In genomic region chr6:16432075-16433032, GRCh38 we compare ENCODE assay signal across 10 cellular contexts.
DNase-seq lines count a peak whose midpoint lies in the region; ATAC-seq, FAIRE-seq and TF ChIP-seq lines count a peak whose summit lies in the region.
"Had no signal": no experiment of that assay in that cellular context is flagged by ENCODE, and none has a peak within 500 bp of the region (broad histone marks: within the 10 kb centered on the region; RNA-seq: fewer than 3 reads in every experiment).

No MANE protein-coding gene starts in this region.

- no peak overlapping the region for H2AFZ ChIP-seq in astrocyte (ENCODE audit: low read depth, low read length)

- no peaks in the 10 kb centered on the region for H3K27me3 Mint-ChIP-seq in astrocyte (ENCODE audit: low read depth, unreplicated experiment)
- H3K27me3 Mint-ChIP-seq: activated CD4-positive, alpha-beta T cell treated with anti-CD3 and anti-CD28 coated beads, Interleukin-2, amount 10 ng/mL, durations not matched to agents 7 days and 5 days had no signal

- WGBS in heart left ventricle, 4 donors: 78 to 84% (median 83%) methylated on average over 6 of the region's 6 CpGs

- intact Hi-C loops in heart left ventricle (cut with DNase I) (no loop called here), left ventricle myocardium inferior (cut with micrococcal nuclease) (no loop called here)

- H3K36me3 ChIP-seq in heart left ventricle (no peaks in the 10 kb centered on the region), left ventricle myocardium inferior (no peaks in the 10 kb centered on the region), astrocyte (ENCODE audit: insufficient read depth, low read length) (peaks cover 2% of the 10 kb centered on the region), H7 (replicated peaks; ENCODE audit: control insufficient read depth, insufficient read depth, low read length) (no peaks in the 10 kb centered on the region)

- peaks cover 4% of the 10 kb centered on the region for H3K9me3 Mint-ChIP-seq in astrocyte (ENCODE audit: unreplicated experiment)
- H3K9me3 Mint-ChIP-seq: activated CD4-positive, alpha-beta T cell treated with anti-CD3 and anti-CD28 coated beads, Interleukin-2, amount 10 ng/mL, durations not matched to agents 7 days and 5 days had no signal

- H3K27me3 ChIP-seq in heart left ventricle (no peaks in the 10 kb centered on the region), left ventricle myocardium inferior (ENCODE audit: low read depth) (no peaks in the 10 kb centered on the region), astrocyte (ENCODE audit: insufficient read depth, low read length) (no peaks in the 10 kb centered on the region), H7 (ENCODE audit: control insufficient read depth, insufficient read depth, low read length) (no peaks in the 10 kb centered on the region)

- FAIRE-seq in astrocyte (lab: Jason Lieb, UNC): no peak

- peaks cover 5% of the 10 kb centered on the region for H3K79me2 ChIP-seq in astrocyte (ENCODE audit: insufficient read depth, low read length)

- no peak for TF ChIP-seq CTCF in heart left ventricle (IDR thresholded peaks at IDR 0.05)
- no peak for TF ChIP-seq CTCF in left ventricle myocardium inferior (IDR thresholded peaks at IDR 0.05; ENCODE audit: borderline replicate concordance)
- TF ChIP-seq CTCF in astrocyte (IDR thresholded peaks at IDR 0.05; ENCODE audit: insufficient read depth, low read depth, low read length): no peak

- H3K4me1 Mint-ChIP-seq in astrocyte (ENCODE audit: low read depth, unreplicated experiment): peaks cover 10% of the 10 kb centered on the region

- H3K4me2 ChIP-seq in astrocyte (ENCODE audit: low read length): no peak overlapping the region
- H3K4me2 ChIP-seq: KMS-11 had no signal

- ATAC-seq in heart left ventricle (no peak), HG02885 (IDR thresholded peaks at IDR 0.05; ENCODE audit: poor library complexity, unreplicated experiment) (peak; percentile 76), HG03025 (IDR thresholded peaks at IDR 0.05; ENCODE audit: low FRiP score, unreplicated experiment) (no peak)

- H3K9me3 ChIP-seq in heart left ventricle: no peaks in the 10 kb centered on the region
- no peaks in the 10 kb centered on the region for H3K9me3 ChIP-seq in left ventricle myocardium inferior (replicated peaks)
- no peaks in the 10 kb centered on the region for H3K9me3 ChIP-seq in astrocyte (ENCODE audit: insufficient read depth, low read depth, low read length)

- no peak overlapping the region for H3K27ac ChIP-seq in heart left ventricle
- no peak overlapping the region for H3K27ac ChIP-seq in left ventricle myocardium inferior (replicated peaks)
- no peak overlapping the region for H3K27ac ChIP-seq in astrocyte (ENCODE audit: low read depth, low read length)
- H3K27ac ChIP-seq: KMS-11 had no signal

- peak in 3 of 5 donors; percentile 22 to 50 (median 34) for DNase-seq in heart left ventricle
- no peak for DNase-seq in left ventricle myocardium inferior
- peak; percentile 62 for DNase-seq in astrocyte (ENCODE audit: low read depth)
- DNase-seq in stromal cell of bone marrow (ENCODE audit: low read depth): peak; percentile 71
- no peak for DNase-seq in H7
- no peak for DNase-seq in COLO829 (ENCODE audit: low spot score)
- DNase-seq: activated CD4-positive, alpha-beta T cell treated with anti-CD3 and anti-CD28 coated beads, Interleukin-2, amount 10 ng/mL, durations not matched to agents 7 days and 5 days had no signal

- no peak overlapping the region for H3K27ac Mint-ChIP-seq in astrocyte (ENCODE audit: unreplicated experiment)

- H4K20me1 ChIP-seq in astrocyte (ENCODE audit: insufficient read depth, low read length): peaks cover 28% of the 10 kb centered on the region

- peaks cover 0 to 52% (median 22%) of the 10 kb centered on the region in 12 donors for H3K4me1 ChIP-seq in heart left ventricle
- H3K4me1 ChIP-seq in left ventricle myocardium inferior: peaks cover 42% of the 10 kb centered on the region
- peaks cover 3% of the 10 kb centered on the region for H3K4me1 ChIP-seq in astrocyte (ENCODE audit: insufficient read depth, low read length)

- H3K4me3 ChIP-seq in heart left ventricle (no peak overlapping the region), left ventricle myocardium inferior (no peak overlapping the region), astrocyte (ENCODE audit: insufficient read depth, low read depth, low read length) (no peak overlapping the region), H7 (ENCODE audit: insufficient read depth, low read depth, low read length) (no peak overlapping the region)

- no peak overlapping the region for H3K9ac ChIP-seq in astrocyte (ENCODE audit: low read length)
- H3K9ac ChIP-seq: KMS-11 had no signal

- H3K36me3 Mint-ChIP-seq in astrocyte (ENCODE audit: low read depth, unreplicated experiment): peaks cover 25% of the 10 kb centered on the region

- no peak for TF ChIP-seq POLR2A in heart left ventricle (IDR thresholded peaks at IDR 0.05)

- H3K4me3 Mint-ChIP-seq in astrocyte (ENCODE audit: unreplicated experiment): no peak overlapping the region
- H3K4me3 Mint-ChIP-seq: activated CD4-positive, alpha-beta T cell treated with anti-CD3 and anti-CD28 coated beads, Interleukin-2, amount 10 ng/mL, durations not matched to agents 7 days and 5 days had no signal

Comparison
In these comparisons a context has a peak if more than half of its experiments do, and no peak if none do; other contexts are left out.
1. DNase-seq: peak in heart left ventricle (3 of 5), astrocyte (single experiment) and stromal cell of bone marrow (single experiment); none in left ventricle myocardium inferior (single experiment), H7 (single experiment) and COLO829 (single experiment).